Comparison of ENCODE assay signal across 29 cellular contexts in genomic region chr12:64402181-64402580, GRCh38. TPM values are rescaled to one million over a fixed set of nuclear protein-coding genes. Genes with fewer than 3 reads are reported as not detected.
"Had no signal": no experiment of that assay in that cellular context is flagged by ENCODE, and none has a peak within 500 bp of the region (broad histone marks: within the 10 kb centered on the region; RNA-seq: fewer than 3 reads in every experiment).

No MANE protein-coding gene starts in this region.

- H3K27ac ChIP-seq: brain microvascular endothelial cell, KMS-11, SJSA1 had no signal

- H3K9me3 Mint-ChIP-seq: activated CD4-positive, alpha-beta memory T cell treated with anti-CD3 and anti-CD28 coated beads, Interleukin-2, amount 10 ng/mL, durations not matched to agents 7 days and 5 days; T-cell; WTC11 had no signal

- H3K36me3 Mint-ChIP-seq: activated naive CD8-positive, alpha-beta T cell; T-cell; WTC11 had no signal

- H3K4me3 Mint-ChIP-seq: activated CD4-positive, alpha-beta memory T cell treated with anti-CD3 and anti-CD28 coated beads, Interleukin-2, amount 10 ng/mL, durations not matched to agents 7 days and 5 days; activated CD8-positive, alpha-beta memory T cell treated with anti-CD3 and anti-CD28 coated beads, Interleukin-2, amount 10 ng/mL, durations not matched to agents 7 days and 5 days had no signal

- H3K4me2 ChIP-seq: KMS-11, SK-N-SH had no signal

- H3K4me3 ChIP-seq: SJSA1 had no signal

- H3K9ac ChIP-seq: KMS-11, SK-N-SH had no signal

- H3K27ac Mint-ChIP-seq: activated CD4-positive, alpha-beta memory T cell treated with anti-CD3 and anti-CD28 coated beads, Interleukin-2, amount 10 ng/mL, durations not matched to agents 7 days and 5 days; activated naive CD8-positive, alpha-beta T cell treated with anti-CD3 and anti-CD28 coated beads, Interleukin-2, amount 50 U/mL, for 24 hours; T-cell; WTC11 had no signal

- H3K9me3 ChIP-seq: SJSA1, SK-N-SH had no signal

- ATAC-seq: activated CD4-positive, CD25-positive, alpha-beta regulatory T cell treated with anti-CD3 and anti-CD28 coated beads, Interleukin-2, amount 50 U/mL, for 24 hours; activated CD8-positive, alpha-beta memory T cell treated with anti-CD3 and anti-CD28 coated beads, Interleukin-2, amount 10 ng/mL, durations not matched to agents 7 days and 5 days; activated naive CD8-positive, alpha-beta T cell treated with anti-CD3 and anti-CD28 coated beads, Interleukin-2, amount 50 U/mL, for 24 hours; Panc1; T-cell; WTC11 had no signal

- H3K27me3 ChIP-seq: brain microvascular endothelial cell, SJSA1 had no signal

- H3K27me3 Mint-ChIP-seq: activated CD4-positive, alpha-beta memory T cell treated with anti-CD3 and anti-CD28 coated beads, Interleukin-2, amount 10 ng/mL, durations not matched to agents 7 days and 5 days; activated CD8-positive, alpha-beta memory T cell treated with anti-CD3 and anti-CD28 coated beads, Interleukin-2, amount 10 ng/mL, durations not matched to agents 7 days and 5 days; activated naive CD8-positive, alpha-beta T cell; activated naive CD8-positive, alpha-beta T cell treated with anti-CD3 and anti-CD28 coated beads, Interleukin-2, amount 50 U/mL, for 24 hours; T-cell had no signal

- DNase-seq: activated CD4-positive, alpha-beta memory T cell treated with anti-CD3 and anti-CD28 coated beads, Interleukin-2, amount 10 ng/mL, durations not matched to agents 7 days and 5 days; activated CD4-positive, alpha-beta T cell treated with anti-CD3 and anti-CD28 coated beads for 48 hours; activated CD8-positive, alpha-beta memory T cell treated with anti-CD3 and anti-CD28 coated beads for 24 hours; activated CD8-positive, alpha-beta memory T cell treated with anti-CD3 and anti-CD28 coated beads, Interleukin-2, amount 10 ng/mL, durations not matched to agents 7 days and 5 days; activated CD8-positive, alpha-beta memory T cell treated with anti-CD3 and anti-CD28 coated beads, Interleukin-2, amount 50 U/mL, for 48 hours; activated effector memory CD4-positive, alpha-beta T cell treated with Interleukin-2 at 50 U/mL for 16 hours; activated naive CD8-positive, alpha-beta T cell treated with anti-CD3 and anti-CD28 coated beads, Interleukin-2, amount 50 U/mL, for 24 hours; activated T-cell treated with anti-CD3 and anti-CD28 coated beads, Interleukin-2, amount 50 U/mL, for 48 hours; anterior cingulate cortex; brain microvascular endothelial cell; central memory CD4-positive, alpha-beta T cell; NCI-H1105; NCI-H1417 treated with DMSO at 0.1 percent for 48 hours; NCI-H1694; NCI-H1930; NCI-H2081 treated with DMSO at 0.1 percent for 48 hours; NCI-H226; NCI-H524 treated with DMSO at 0.1 percent for 48 hours; RPMI8226; SHP77 treated with DMSO at 0.1 percent for 48 hours; SK-N-SH; T-cell had no signal

RNA-seq across cellular contexts. Expression of gene C12orf56, which starts 11.6 kb away (rescaled TPM):
- total RNA-seq: activated CD8-positive, alpha-beta memory T cell treated with anti-CD3 and anti-CD28 coated beads, Interleukin-2, amount 10 ng/mL, durations not matched to agents 7 days and 5 days; M059J; SJSA1 had no signal
- polyA plus RNA-seq: SK-N-SH had no signal
